ENCODE assay signal across 30 cellular contexts in genomic region chr11:111322534-111322933, GRCh38. TPM values are rescaled to one million over a fixed set of nuclear protein-coding genes. Genes with fewer than 3 reads are reported as not detected.
DNase-seq lines count a peak whose midpoint lies in the region; ATAC-seq, FAIRE-seq and TF ChIP-seq lines count a peak whose summit lies in the region.
"Had no signal": no experiment of that assay in that cellular context is flagged by ENCODE, and none has a peak within 500 bp of the region (broad histone marks: within the 10 kb centered on the region; RNA-seq: fewer than 3 reads in every experiment).

No MANE protein-coding gene starts in this region.

- H3K27ac Mint-ChIP-seq in stimulated activated naive B cell treated with anti-CD40 and anti-IgM and Interleukin-4, amounts not matched to agents 10 μg/mL and 1 μg/mL and 100 μg/mL, for 72 hours: no peak overlapping the region
- H3K27ac Mint-ChIP-seq: CD14-positive monocyte, HFFc6 had no signal

- peaks cover 0 to 4% of the 10 kb centered on the region in 2 donors for H3K27me3 Mint-ChIP-seq in stimulated activated naive B cell treated with anti-CD40 and anti-IgM and Interleukin-4, amounts not matched to agents 10 μg/mL and 1 μg/mL and 100 μg/mL, for 72 hours

- no peaks in the 10 kb centered on the region for H3K9me3 ChIP-seq in vagina
- H3K9me3 ChIP-seq: BE2C, HAP-1, SK-N-SH had no signal

- FAIRE-seq in bronchial epithelial cell (lab: Jason Lieb, UNC): no peak
- FAIRE-seq: G401.6, GM12878 had no signal

- intact Hi-C loops in vagina (cut with DNase I): no loop called here

- H3K27me3 ChIP-seq in bronchial epithelial cell (ENCODE audit: control insufficient read depth, insufficient read depth, low read length) (peaks cover 25% of the 10 kb centered on the region), vagina (no peaks in the 10 kb centered on the region)

- H3K36me3 ChIP-seq in bronchial epithelial cell (ENCODE audit: control insufficient read depth, insufficient read depth, low read length) (no peaks in the 10 kb centered on the region), vagina (no peaks in the 10 kb centered on the region)
- H3K36me3 ChIP-seq: BE2C, HAP-1 had no signal

- H3K9me3 Mint-ChIP-seq in stimulated activated naive B cell treated with anti-CD40 and anti-IgM and Interleukin-4, amounts not matched to agents 10 μg/mL and 1 μg/mL and 100 μg/mL, for 72 hours: no peaks in the 10 kb centered on the region
- H3K9me3 Mint-ChIP-seq: HFFc6 had no signal

- H3K27ac ChIP-seq in vagina: no peak overlapping the region
- H3K27ac ChIP-seq: 22Rv1 had no signal

- no peak for TF ChIP-seq POLR2A in vagina (IDR thresholded peaks at IDR 0.05)

- H3K4me1 Mint-ChIP-seq in stimulated activated naive B cell treated with anti-CD40 and anti-IgM and Interleukin-4, amounts not matched to agents 10 μg/mL and 1 μg/mL and 100 μg/mL, for 72 hours: peaks cover 0 to 1% of the 10 kb centered on the region in 2 donors
- H3K4me1 Mint-ChIP-seq: CD14-positive monocyte had no signal

- peak; percentile 75 for DNase-seq in DMS79 treated with DMSO at 0.1 percent for 48 hours (lab: John Stamatoyannopoulos, UW)
- DNase-seq in DMS79 (lab: John Stamatoyannopoulos, UW): no peak
- peak; percentile 30 for DNase-seq in NCI-H146 (lab: John Stamatoyannopoulos, UW)
- DNase-seq in bronchial epithelial cell (ENCODE audit: low read depth): peak; percentile 61
- peak; percentile 37 for DNase-seq in renal cortical epithelial cell (ENCODE audit: low read depth)
- DNase-seq in stimulated activated naive B cell treated with anti-CD40 and anti-IgM and Interleukin-4, amounts not matched to agents 10 μg/mL and 1 μg/mL and 100 μg/mL, for 72 hours: no peak
- no peak for DNase-seq in NCI-H524 treated with DMSO at 0.1 percent for 48 hours (lab: John Stamatoyannopoulos, UW)
- no peak for DNase-seq in vagina (ENCODE audit: extremely low spot score in 2 of 2)
- DNase-seq: ACHN; BE2C; Calu3; GOT3; HFFc6; KBM-7; MV-4-11; NCI-H1105; NCI-H1436 treated with DMSO at 0.1 percent for 48 hours; NCI-H2029; NCI-H446 treated with DMSO at 0.1 percent for 48 hours; NK-92 treated with Interleukin-12 subunit alpha and Interleukin-12 subunit beta, amount 100 ng/mL, for 24 hours; PC-3; SK-N-SH; SW 1271 had no signal

- TF ChIP-seq CTCF in bronchial epithelial cell (IDR thresholded peaks at IDR 0.05; ENCODE audit: insufficient read depth, low read length, severe bottlenecking) (no peak), vagina (IDR thresholded peaks at IDR 0.05) (no peak)

- no peak for ATAC-seq in stimulated activated naive B cell treated with anti-CD40 and anti-IgM and Interleukin-4, amounts not matched to agents 10 μg/mL and 1 μg/mL and 100 μg/mL, for 72 hours (replicated peaks)
- ATAC-seq: GM12878, PC-3 had no signal

- H3K36me3 Mint-ChIP-seq in stimulated activated naive B cell treated with anti-CD40 and anti-IgM and Interleukin-4, amounts not matched to agents 10 μg/mL and 1 μg/mL and 100 μg/mL, for 72 hours: no peaks in the 10 kb centered on the region
- H3K36me3 Mint-ChIP-seq: CD14-positive monocyte had no signal

- H3K4me3 ChIP-seq in bronchial epithelial cell (ENCODE audit: low read depth, low read length) (no peak overlapping the region), vagina (no peak overlapping the region)
- H3K4me3 ChIP-seq: GM12878, HAP-1 had no signal

- H3K4me1 ChIP-seq in vagina: no peaks in the 10 kb centered on the region
- H3K4me1 ChIP-seq: BE2C, HAP-1 had no signal

- H3K4me3 Mint-ChIP-seq in stimulated activated naive B cell treated with anti-CD40 and anti-IgM and Interleukin-4, amounts not matched to agents 10 μg/mL and 1 μg/mL and 100 μg/mL, for 72 hours: no peak overlapping the region
- H3K4me3 Mint-ChIP-seq: CD14-positive monocyte, HFFc6 had no signal

RNA-seq across cellular contexts. Expression of gene POU2AF3, which starts 24.2 kb away (rescaled TPM):
- not detected in 2 replicates for total RNA-seq in bronchial epithelial cell
- total RNA-seq in renal cortical epithelial cell: not detected in 2 replicates
- total RNA-seq in vagina: 3.2 TPM
- total RNA-seq: HFFc6, LHCN-M2, MCF 10A, PC-3 had no signal

RNA-seq across cellular contexts. Expression of gene POU2AF1, which starts 56.5 kb away (rescaled TPM):
- not detected in 2 replicates for total RNA-seq in bronchial epithelial cell
- total RNA-seq in renal cortical epithelial cell: not detected in 2 replicates
- total RNA-seq in vagina: not detected
- total RNA-seq: Calu3, HFFc6, LHCN-M2, MCF 10A, PC-3 had no signal

Comparison
In these comparisons a context has a peak if more than half of its experiments do, and no peak if none do; other contexts are left out.
1. DNase-seq: peak in DMS79 treated with DMSO at 0.1 percent for 48 hours (single experiment), NCI-H146 (single experiment), bronchial epithelial cell (single experiment) and renal cortical epithelial cell (single experiment); none in DMS79 (single experiment), stimulated activated naive B cell treated with anti-CD40 and anti-IgM and Interleukin-4, amounts not matched to agents 10 μg/mL and 1 μg/mL and 100 μg/mL, for 72 hours (single experiment), NCI-H524 treated with DMSO at 0.1 percent for 48 hours (single experiment) and vagina (0 of 2).